ENCODE assay signal across 8 cellular contexts in genomic region chr5:16673241-16673998, GRCh38.
DNase-seq lines count a peak whose midpoint lies in the region; ATAC-seq and TF ChIP-seq lines count a peak whose summit lies in the region.
"Had no signal": no experiment of that assay in that cellular context is flagged by ENCODE, and none has a peak within 500 bp of the region (broad histone marks: within the 10 kb centered on the region; RNA-seq: fewer than 3 reads in every experiment).

No MANE protein-coding gene starts in this region.

- no peaks in the 10 kb centered on the region for H4K20me1 ChIP-seq in Loucy (ENCODE audit: insufficient read depth, low read length, poor library complexity, severe bottlenecking)

- no peaks in the 10 kb centered on the region for H3K27me3 Mint-ChIP-seq in activated naive CD8-positive, alpha-beta T cell treated with anti-CD3 and anti-CD28 coated beads, Interleukin-2, amount 50 U/mL, for 24 hours

- peak; percentile 8 for DNase-seq in NCI-H69 (lab: John Stamatoyannopoulos, UW)
- DNase-seq in activated naive CD8-positive, alpha-beta T cell treated with anti-CD3 and anti-CD28 coated beads, Interleukin-2, amount 50 U/mL, for 24 hours, result peak; percentile 13
- peak; percentile 47 for DNase-seq in pons (ENCODE audit: low spot score)
- no peak for DNase-seq in activated CD4-positive, CD25-positive, alpha-beta regulatory T cell (lab: John Stamatoyannopoulos, UW)
- DNase-seq: pancreas had no signal

- no peaks in the 10 kb centered on the region for H3K79me2 ChIP-seq in Loucy (ENCODE audit: insufficient read depth, low read length)

- no peaks in the 10 kb centered on the region for H3K36me3 ChIP-seq in Loucy (ENCODE audit: insufficient read depth, low read length)

- no peaks in the 10 kb centered on the region for H3K9me2 ChIP-seq in Loucy (replicated peaks; ENCODE audit: low read depth, low read length)

- H3K4me1 ChIP-seq in Loucy (ENCODE audit: insufficient read depth, low read length, poor library complexity, severe bottlenecking), result no peaks in the 10 kb centered on the region

- peak overlapping the region; percentile 27 for H3K4me3 Mint-ChIP-seq in activated naive CD8-positive, alpha-beta T cell treated with anti-CD3 and anti-CD28 coated beads, Interleukin-2, amount 50 U/mL, for 24 hours

- H3K27ac Mint-ChIP-seq in activated naive CD8-positive, alpha-beta T cell treated with anti-CD3 and anti-CD28 coated beads, Interleukin-2, amount 50 U/mL, for 24 hours, result no peak overlapping the region

- no peak for ATAC-seq in activated naive CD8-positive, alpha-beta T cell treated with anti-CD3 and anti-CD28 coated beads, Interleukin-2, amount 50 U/mL, for 24 hours
- ATAC-seq in GM19455 (IDR thresholded peaks at IDR 0.05; ENCODE audit: unreplicated experiment) (no peak), HG02970 (IDR thresholded peaks at IDR 0.05; ENCODE audit: low FRiP score, unreplicated experiment) (no peak)

- no peaks in the 10 kb centered on the region for H3K27me3 ChIP-seq in Loucy (ENCODE audit: insufficient read depth, low read length, poor library complexity, severe bottlenecking)
- H3K27me3 ChIP-seq: pancreas had no signal

- no peak overlapping the region for H3K4me3 ChIP-seq in Loucy (ENCODE audit: low read length, poor library complexity, severe bottlenecking)
- H3K4me3 ChIP-seq: pancreas had no signal

- H3K36me3 Mint-ChIP-seq in activated naive CD8-positive, alpha-beta T cell treated with anti-CD3 and anti-CD28 coated beads, Interleukin-2, amount 50 U/mL, for 24 hours (ENCODE audit: low read depth), result no peaks in the 10 kb centered on the region

- peak overlapping the region; percentile 20 for H3K4me2 ChIP-seq in Loucy (ENCODE audit: low read depth, low read length, poor library complexity, severe bottlenecking)

- H3K9ac ChIP-seq in Loucy (ENCODE audit: low read depth, low read length, poor library complexity, severe bottlenecking), result no peak overlapping the region

- no peaks in the 10 kb centered on the region for H3K9me3 Mint-ChIP-seq in activated naive CD8-positive, alpha-beta T cell treated with anti-CD3 and anti-CD28 coated beads, Interleukin-2, amount 50 U/mL, for 24 hours

- no peaks in the 10 kb centered on the region for H3K9me3 ChIP-seq in Loucy (ENCODE audit: insufficient read depth, low read depth, low read length)
- H3K9me3 ChIP-seq: pancreas had no signal

- H2AFZ ChIP-seq in Loucy (ENCODE audit: low read length), result no peak overlapping the region

- TF ChIP-seq CTCF in Loucy (conservative IDR thresholded peaks at IDR 0.05; ENCODE audit: low read length), result no peak

- peaks cover 11% of the 10 kb centered on the region for H3K4me1 Mint-ChIP-seq in activated naive CD8-positive, alpha-beta T cell treated with anti-CD3 and anti-CD28 coated beads, Interleukin-2, amount 50 U/mL, for 24 hours

- no peaks in the 10 kb centered on the region for H3F3A ChIP-seq in Loucy (ENCODE audit: low read depth)

Comparison
In these comparisons a context has a peak if more than half of its experiments do, and no peak if none do; other contexts are left out.
1. DNase-seq: peak in NCI-H69 (single experiment), activated naive CD8-positive, alpha-beta T cell treated with anti-CD3 and anti-CD28 coated beads, Interleukin-2, amount 50 U/mL, for 24 hours (single experiment) and pons (single experiment); none in activated CD4-positive, CD25-positive, alpha-beta regulatory T cell (0 of 4).